In the genomic region with DNA sequence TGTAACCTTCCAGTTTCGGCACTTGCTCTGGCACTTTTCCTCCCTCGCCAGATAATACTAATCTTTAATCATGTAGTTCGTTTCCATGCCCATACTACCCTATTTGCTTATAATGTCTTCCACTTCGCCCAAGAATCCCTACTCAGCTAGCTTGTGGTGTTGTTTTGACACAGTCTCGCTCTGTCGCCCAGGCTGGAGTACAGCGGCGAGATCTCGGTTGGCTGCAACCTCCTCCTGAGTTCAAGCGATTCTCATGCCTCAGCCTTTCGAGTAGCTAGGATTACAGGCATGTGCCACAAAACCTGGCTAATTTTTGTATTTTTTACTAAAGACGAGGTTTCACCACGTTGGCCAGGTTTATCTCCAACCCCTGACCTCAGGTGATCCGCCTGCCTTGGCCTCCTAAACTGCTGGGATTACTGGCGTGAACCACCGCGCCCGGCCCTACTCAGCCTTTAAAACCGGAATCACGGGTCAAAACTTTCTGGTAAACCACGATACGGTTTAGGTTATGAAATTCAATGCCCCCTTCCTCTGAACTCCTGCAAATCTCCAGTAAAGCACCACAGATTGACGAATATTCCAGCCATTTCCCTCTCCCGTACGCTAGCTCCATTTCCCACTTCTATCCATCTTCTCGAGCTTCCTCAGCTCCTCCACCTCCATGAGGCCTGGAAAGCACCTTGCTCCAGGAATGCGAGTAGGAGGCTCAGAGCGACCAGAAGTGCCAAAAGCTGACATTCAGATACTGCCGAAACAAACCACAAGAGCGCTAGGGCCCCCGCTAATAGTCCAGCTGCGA, we compare ENCODE assay signal across 8 cellular contexts. TPM values are rescaled to one million over a fixed set of nuclear protein-coding genes. Genes with fewer than 3 reads are reported as not detected.
DNase-seq lines count a peak whose midpoint lies in the region; ATAC-seq and TF ChIP-seq lines count a peak whose summit lies in the region.

No MANE protein-coding gene starts in this region.

- intact Hi-C loops in activated naive CD4-positive, alpha-beta T cell treated with anti-CD3 and anti-CD28 coated beads for 36 hours (cut with micrococcal nuclease) = loop anchor here (1.0 to 2.0 kb wide), 6 partner anchors 51 to 537 kb away; a partner anchor contains a TSS

- TF ChIP-seq CTCF in brain microvascular endothelial cell (IDR thresholded peaks at IDR 0.05; ENCODE audit: low read depth, low read length, missing control alignments) (no peak), lung (IDR thresholded peaks at IDR 0.05; ENCODE audit: control extremely low read depth, extremely low read depth) (no peak)

- peaks cover 6% of the 10 kb centered on the region for H3K36me3 ChIP-seq in HUES6 (ENCODE audit: control insufficient read depth, insufficient read depth, low read length)
- H3K36me3 ChIP-seq in brain microvascular endothelial cell (replicated peaks) = no peaks in the 10 kb centered on the region
- H3K36me3 ChIP-seq in lung (ENCODE audit: control insufficient read depth in 2 of 2, insufficient read depth in 2 of 2, low read length in 2 of 2) = peaks cover 0 to 5% of the 10 kb centered on the region in 2 donors

- 26 to 28% methylated on average over 32 of the region's 32 CpGs for WGBS in lung, 2 donors

- H3K4me1 ChIP-seq in HUES6 (ENCODE audit: control insufficient read depth, insufficient read depth, low read length) (peaks cover 4% of the 10 kb centered on the region; the same call in 1 of the 2 replicates), lung (ENCODE audit: control insufficient read depth in 2 of 2, insufficient read depth in 2 of 2, low read length in 2 of 2) (no peaks in the 10 kb centered on the region)

- H3K4me1 Mint-ChIP-seq in activated naive CD4-positive, alpha-beta T cell treated with anti-CD3 and anti-CD28 coated beads for 36 hours (ENCODE audit: low read depth) = peaks cover 25% of the 10 kb centered on the region

- H3K4me3 ChIP-seq in HUES6 (ENCODE audit: low read depth, low read length) (peak overlapping the region; percentile 86), brain microvascular endothelial cell (ENCODE audit: low read depth, low read length) (peak overlapping the region; percentile 97), lung (peak overlapping the region; percentile 79)

- H3K27ac ChIP-seq in HUES6 (ENCODE audit: low read depth, low read length) = no peak overlapping the region
- H3K27ac ChIP-seq in brain microvascular endothelial cell = peak overlapping the region; percentile 85
- H3K27ac ChIP-seq in lung (ENCODE audit: low read depth in 1 of 2, low read length in 1 of 2) = peak overlapping the region; percentile 98 to 99

- H3K4me3 Mint-ChIP-seq in activated naive CD4-positive, alpha-beta T cell treated with anti-CD3 and anti-CD28 coated beads for 36 hours = peak overlapping the region; percentile 99

- no peaks in the 10 kb centered on the region for H3K27me3 Mint-ChIP-seq in activated naive CD4-positive, alpha-beta T cell treated with anti-CD3 and anti-CD28 coated beads for 36 hours (ENCODE audit: low read depth)

- no peaks in the 10 kb centered on the region for H3K9me3 ChIP-seq in HUES6 (ENCODE audit: control insufficient read depth, insufficient read depth, low read depth, low read length)
- H3K9me3 ChIP-seq in lung (ENCODE audit: control insufficient read depth in 2 of 2, insufficient read depth in 1 of 2, low read length in 1 of 2) = no peaks in the 10 kb centered on the region

- ATAC-seq in lung (ENCODE audit: insufficient read depth, low FRiP score) = no peak
- ATAC-seq in GM19463 (IDR thresholded peaks at IDR 0.05; ENCODE audit: unreplicated experiment) = no peak
- no peak for ATAC-seq in HG02759 (IDR thresholded peaks at IDR 0.05; ENCODE audit: unreplicated experiment)

- CTCF ChIA-PET in activated naive CD4-positive, alpha-beta T cell treated with anti-CD3 and anti-CD28 coated beads for 36 hours (lab: Charles Lee) = interaction anchor here (0.6 to 3.4 kb wide), 11 partner anchors 15 to 449 kb away, joined by 3 to 15 read pairs (median 4); a partner anchor contains a TSS

- peak overlapping the region; percentile 99 for H3K27ac Mint-ChIP-seq in activated naive CD4-positive, alpha-beta T cell treated with anti-CD3 and anti-CD28 coated beads for 36 hours

- H3K36me3 Mint-ChIP-seq in activated naive CD4-positive, alpha-beta T cell treated with anti-CD3 and anti-CD28 coated beads for 36 hours (ENCODE audit: low read depth) = peaks cover 25% of the 10 kb centered on the region

- no peaks in the 10 kb centered on the region for H3K9me3 Mint-ChIP-seq in activated naive CD4-positive, alpha-beta T cell treated with anti-CD3 and anti-CD28 coated beads for 36 hours

- H3K9ac ChIP-seq in HUES6 (ENCODE audit: low read length) = peak overlapping the region; percentile 85

- no peaks in the 10 kb centered on the region for H3K27me3 ChIP-seq in HUES6 (ENCODE audit: control insufficient read depth, insufficient read depth, low read length)
- no peaks in the 10 kb centered on the region for H3K27me3 ChIP-seq in brain microvascular endothelial cell (replicated peaks)
- H3K27me3 ChIP-seq in lung (ENCODE audit: control insufficient read depth, insufficient read depth) = no peaks in the 10 kb centered on the region

- peak; percentile 24 for DNase-seq in activated naive CD4-positive, alpha-beta T cell treated with anti-CD3 and anti-CD28 coated beads for 36 hours
- DNase-seq in activated naive CD4-positive, alpha-beta T cell treated with Interleukin-2 at 50 U/mL for 16 hours = no peak
- DNase-seq in brain microvascular endothelial cell (no peak), lung (ENCODE audit: low spot score) (no peak), retina (no peak)

- in situ Hi-C loops in brain microvascular endothelial cell (cut with HindIII; ENCODE audit: low pct_ligation_motif_present, low sequenced_read_pairs) = no loop called here

RNA-seq across cellular contexts. Expression of a gene that starts 0.9 kb away (rescaled TPM):
- 10 to 100 TPM; 65.8 to 68.8 TPM for total RNA-seq in activated naive CD4-positive, alpha-beta T cell treated with anti-CD3 and anti-CD28 coated beads for 36 hours
- total RNA-seq in lung = 1 to 10 TPM; 1.3 to 2.2 TPM
- polyA plus RNA-seq in lung = 1 to 10 TPM in 1 of 2 donors, under 1 TPM in 1; 0.95 to 1.2 TPM

Comparison
In these comparisons a context has a peak if more than half of its experiments do, and no peak if none do; other contexts are left out.
1. RNA of a gene that starts 0.9 kb away (total RNA-seq): 65.8 to 68.8 TPM in activated naive CD4-positive, alpha-beta T cell treated with anti-CD3 and anti-CD28 coated beads for 36 hours; 1.3 to 2.2 TPM in lung; every median in the first group is over 10 times any median in the second.
2. Peak in every context shown above with its lines, with median percentiles within 50 percentile points of each other: H3K4me3 ChIP-seq.